15 cellular contexts compared by ENCODE assay signal in genomic region chr3:150607267-150608065, GRCh38. TPM values are rescaled to one million over a fixed set of nuclear protein-coding genes. Genes with fewer than 3 reads are reported as not detected.
DNase-seq lines count a peak whose midpoint lies in the region; ATAC-seq, FAIRE-seq and TF ChIP-seq lines count a peak whose summit lies in the region.
"Had no signal": no experiment of that assay in that cellular context is flagged by ENCODE, and none has a peak within 500 bp of the region (broad histone marks: within the 10 kb centered on the region; RNA-seq: fewer than 3 reads in every experiment).

No MANE protein-coding gene starts in this region.

- H3K23me2 ChIP-seq in H1 (ENCODE audit: low read depth, low read length): peaks cover 4% of the 10 kb centered on the region

- POLR2A ChIA-PET in H1 (lab: Charles Lee; ENCODE audit: partially characterized antibody): interaction anchor here (0.9 to 1.4 kb wide), 2 partner anchors 12 to 156 kb away, joined by 3 to 5 read pairs; no protein-coding TSS in a partner anchor

- H2BK20ac ChIP-seq in H1 (ENCODE audit: low read length): no peak overlapping the region

- no peak overlapping the region for H4K5ac ChIP-seq in H1 (ENCODE audit: insufficient read length, low read depth, low read length)

- H3K4me3 ChIP-seq in OCI-LY3 (ENCODE audit: low read length): no peak overlapping the region
- no peak overlapping the region for H3K4me3 ChIP-seq in H1 (ENCODE audit: extremely low read depth in 1 of 4, insufficient read depth in 2 of 4, low read depth in 3 of 4, low read length in 4 of 4)
- H3K4me3 ChIP-seq in breast epithelium: no peak overlapping the region
- H3K4me3 ChIP-seq: heart left ventricle, tibial artery had no signal

- H3K4ac ChIP-seq in H1 (replicated peaks; ENCODE audit: insufficient read length, low read depth, low read length): no peak overlapping the region

- H3K4me1 ChIP-seq in OCI-LY3 (ENCODE audit: low read length) (peaks cover 59% of the 10 kb centered on the region), H1 (replicated peaks in 1 of 4; ENCODE audit: control insufficient read depth in 3 of 4, insufficient read depth in 4 of 4, low read length in 3 of 4) (peaks cover 2 to 7% (median 3%) of the 10 kb centered on the region in 4 experiments; a peak in 5 of 7 replicates), breast epithelium (peaks cover 0 to 7% of the 10 kb centered on the region in 2 donors)

- no peaks in the 10 kb centered on the region for H3K27me3 Mint-ChIP-seq in activated naive CD8-positive, alpha-beta T cell
- H3K27me3 Mint-ChIP-seq in activated naive CD8-positive, alpha-beta T cell treated with anti-CD3 and anti-CD28 coated beads for 36 hours: no peaks in the 10 kb centered on the region

- H3K9me3 Mint-ChIP-seq in activated naive CD8-positive, alpha-beta T cell (ENCODE audit: low read depth): no peaks in the 10 kb centered on the region
- no peaks in the 10 kb centered on the region for H3K9me3 Mint-ChIP-seq in activated naive CD8-positive, alpha-beta T cell treated with anti-CD3 and anti-CD28 coated beads for 36 hours
- no peaks in the 10 kb centered on the region for H3K9me3 Mint-ChIP-seq in stimulated activated effector memory CD8-positive, alpha-beta T cell treated with anti-CD3 and anti-CD28 coated beads, Interleukin-12 subunit alpha, Interleukin-12 subunit beta, amount 100 ng/mL, for 72 hours

- H4K20me1 ChIP-seq in OCI-LY3 (ENCODE audit: insufficient read depth, low read length): peaks cover 81% of the 10 kb centered on the region
- peaks cover 2 to 12% of the 10 kb centered on the region in 2 experiments for H4K20me1 ChIP-seq in H1 (replicated peaks in 1 of 2; ENCODE audit: control insufficient read depth in 1 of 2, insufficient read depth in 2 of 2, low read length in 2 of 2)

- H3K9me3 ChIP-seq in OCI-LY3 (ENCODE audit: insufficient read depth, low read length) (no peaks in the 10 kb centered on the region), H1 (ENCODE audit: insufficient read depth in 2 of 2, low read depth in 1 of 2, low read length in 1 of 2) (no peaks in the 10 kb centered on the region), breast epithelium (no peaks in the 10 kb centered on the region)
- H3K9me3 ChIP-seq: heart left ventricle, tibial artery had no signal

- H3K36me3 Mint-ChIP-seq in activated naive CD8-positive, alpha-beta T cell: peaks cover 20% of the 10 kb centered on the region
- H3K36me3 Mint-ChIP-seq in activated naive CD8-positive, alpha-beta T cell treated with anti-CD3 and anti-CD28 coated beads for 36 hours: peaks cover 54% of the 10 kb centered on the region
- H3K36me3 Mint-ChIP-seq in stimulated activated effector memory CD8-positive, alpha-beta T cell treated with anti-CD3 and anti-CD28 coated beads, Interleukin-12 subunit alpha, Interleukin-12 subunit beta, amount 100 ng/mL, for 72 hours: peaks cover 74% of the 10 kb centered on the region

- no peak for TF ChIP-seq RAD21 in H1 (IDR thresholded peaks at IDR 0.05 in 1 of 2, conservative IDR thresholded peaks at IDR 0.05 in 1 of 2; ENCODE audit: low read depth in 2 of 2, low read length in 2 of 2)

- H3K79me2 ChIP-seq in OCI-LY3 (ENCODE audit: low read length) (peaks cover 100% of the 10 kb centered on the region), H1 (ENCODE audit: control insufficient read depth in 1 of 2, insufficient read depth in 2 of 2, low read length in 2 of 2) (peaks cover 20 to 90% of the 10 kb centered on the region in 2 experiments)

- H3K23ac ChIP-seq in H1 (ENCODE audit: insufficient read length): no peak overlapping the region

- WGBS in H1 (ENCODE audit: extremely low coverage in 1 of 2, insufficient coverage in 1 of 2, insufficient read length in 1 of 2, insufficient replicate concordance in 2 of 2, low coverage in 1 of 2, low lambda C conversion rate in 2 of 2, missing lambda C conversion rate in 1 of 2), 2 experiments: 77% methylated on average over 8 of the region's 8 CpGs; no CpG with 5 or more reads in 1 of the 2 experiments

- no peak overlapping the region for H3K56ac ChIP-seq in H1 (replicated peaks; ENCODE audit: insufficient read length, low read depth, low read length)

- no peak overlapping the region for H3K9ac ChIP-seq in OCI-LY3 (ENCODE audit: low read length)
- H3K9ac ChIP-seq in H1 (replicated peaks in 1 of 4; ENCODE audit: extremely low read depth in 1 of 4, low read depth in 3 of 4, low read length in 3 of 4): no peak overlapping the region

- no peak overlapping the region for H2BK12ac ChIP-seq in H1 (ENCODE audit: low read depth, low read length)

- H2BK120ac ChIP-seq in H1 (replicated peaks; ENCODE audit: low read depth, low read length): no peak overlapping the region

- intact Hi-C loops in breast epithelium (cut with DNase I; ENCODE audit: low total_unique reads): no loop called here

- no peak overlapping the region for H2AK5ac ChIP-seq in H1 (ENCODE audit: low read depth, low read length)

- H3K27ac Mint-ChIP-seq in activated naive CD8-positive, alpha-beta T cell: peak overlapping the region; percentile 46
- no peak overlapping the region for H3K27ac Mint-ChIP-seq in activated naive CD8-positive, alpha-beta T cell treated with anti-CD3 and anti-CD28 coated beads for 36 hours
- peak overlapping the region; percentile 43 for H3K27ac Mint-ChIP-seq in stimulated activated effector memory CD8-positive, alpha-beta T cell treated with anti-CD3 and anti-CD28 coated beads, Interleukin-12 subunit alpha, Interleukin-12 subunit beta, amount 100 ng/mL, for 72 hours

- H2BK15ac ChIP-seq in H1 (ENCODE audit: low read length): no peak overlapping the region

- TF ChIP-seq EP300 in H1 (IDR thresholded peaks at IDR 0.05; ENCODE audit: borderline replicate concordance in 1 of 2, low read depth in 2 of 2, low read length in 2 of 2): no peak

- H4K8ac ChIP-seq in H1 (ENCODE audit: extremely low read depth, insufficient read depth, low read length): no peak overlapping the region

- no peak for ATAC-seq in stimulated activated effector memory CD8-positive, alpha-beta T cell treated with anti-CD3 and anti-CD28 coated beads, Interleukin-12 subunit alpha, Interleukin-12 subunit beta, amount 100 ng/mL, for 72 hours
- ATAC-seq in GM21723 (IDR thresholded peaks at IDR 0.05; ENCODE audit: unreplicated experiment): no peak
- ATAC-seq: HCT116, heart left ventricle, right cardiac atrium had no signal

- no peaks in the 10 kb centered on the region; the same call in 1 of the 2 replicates for H3K79me1 ChIP-seq in H1 (ENCODE audit: low read depth, low read length)

- TF ChIP-seq POLR2A in H1 (IDR thresholded peaks at IDR 0.05; ENCODE audit: control extremely low read depth in 1 of 2, low read depth in 2 of 2, low read length in 2 of 2) (0 out of 3 replicates have a peak, but pooled peaks of 1 of the 2 experiments have one; percentile 18), breast epithelium (IDR thresholded peaks at IDR 0.05) (no peak)

- no peak for FAIRE-seq in H1 (lab: Jason Lieb, UNC)

- peaks cover 80% of the 10 kb centered on the region for H3K4me1 Mint-ChIP-seq in activated naive CD8-positive, alpha-beta T cell (ENCODE audit: low read depth)
- peaks cover 60% of the 10 kb centered on the region for H3K4me1 Mint-ChIP-seq in activated naive CD8-positive, alpha-beta T cell treated with anti-CD3 and anti-CD28 coated beads for 36 hours
- peaks cover 76% of the 10 kb centered on the region for H3K4me1 Mint-ChIP-seq in stimulated activated effector memory CD8-positive, alpha-beta T cell treated with anti-CD3 and anti-CD28 coated beads, Interleukin-12 subunit alpha, Interleukin-12 subunit beta, amount 100 ng/mL, for 72 hours

- no peak for DNase-seq in activated naive CD8-positive, alpha-beta T cell treated with anti-CD3 and anti-CD28 coated beads for 36 hours
- DNase-seq in H1 (ENCODE audit: low read depth in 1 of 2, low spot score in 2 of 2) (no peak), SIG-M5 treated with dmso at 0.1 percent for 504 hours (lab: John Stamatoyannopoulos, UW; ENCODE audit: unreplicated experiment) (no peak), breast epithelium (ENCODE audit: low spot score in 2 of 2) (no peak)
- no peak for DNase-seq in stimulated activated effector memory CD8-positive, alpha-beta T cell treated with anti-CD3 and anti-CD28 coated beads, Interleukin-12 subunit alpha, Interleukin-12 subunit beta, amount 100 ng/mL, for 72 hours (ENCODE audit: low spot score in 2 of 2)
- DNase-seq: activated CD4-positive, alpha-beta T cell treated with anti-CD3 and anti-CD28 coated beads, Interleukin-2, amount 50 U/mL, for 4 hours; amygdala; heart left ventricle; NCI-H510A treated with DMSO at 0.1 percent for 48 hours; right cardiac atrium; tibial artery had no signal

- TF ChIP-seq CTCF in OCI-LY3 (IDR thresholded peaks at IDR 0.05; ENCODE audit: low read depth, low read length) (no peak), H1 (IDR thresholded peaks at IDR 0.05; ENCODE audit: control extremely low read depth in 1 of 3, insufficient read depth in 1 of 3, low read depth in 1 of 3, low read length in 3 of 3) (no peak), breast epithelium (IDR thresholded peaks at IDR 0.05) (no peak)

- H3K14ac ChIP-seq in H1 (ENCODE audit: insufficient read length): no peak overlapping the region

- peak overlapping the region; percentile 67 for H3K4me3 Mint-ChIP-seq in activated naive CD8-positive, alpha-beta T cell
- no peak overlapping the region for H3K4me3 Mint-ChIP-seq in activated naive CD8-positive, alpha-beta T cell treated with anti-CD3 and anti-CD28 coated beads for 36 hours
- peak overlapping the region; percentile 97 for H3K4me3 Mint-ChIP-seq in stimulated activated effector memory CD8-positive, alpha-beta T cell treated with anti-CD3 and anti-CD28 coated beads, Interleukin-12 subunit alpha, Interleukin-12 subunit beta, amount 100 ng/mL, for 72 hours

- no peak overlapping the region for H2BK5ac ChIP-seq in H1 (ENCODE audit: low read depth, low read length)

- no peak overlapping the region for H4K91ac ChIP-seq in H1 (replicated peaks; ENCODE audit: insufficient read length, low read length)

- no peak overlapping the region for H3K27ac ChIP-seq in OCI-LY3 (ENCODE audit: low read length)
- H3K27ac ChIP-seq in H1 (ENCODE audit: low read depth, low read length): no peak overlapping the region
- H3K27ac ChIP-seq in breast epithelium: no peak overlapping the region
- H3K27ac ChIP-seq: tibial artery had no signal

- H3K36me3 ChIP-seq in OCI-LY3 (replicated peaks; ENCODE audit: low read depth, low read length): peaks cover 38% of the 10 kb centered on the region
- H3K36me3 ChIP-seq in H1 (ENCODE audit: control insufficient read depth in 2 of 4, insufficient read depth in 4 of 4, low read length in 3 of 4): peaks cover 0 to 8% (median 3%) of the 10 kb centered on the region in 4 experiments; a peak in 3 of 8 replicates
- no peaks in the 10 kb centered on the region for H3K36me3 ChIP-seq in breast epithelium

- H3K27me3 ChIP-seq in OCI-LY3 (ENCODE audit: low read depth, low read length) (no peaks in the 10 kb centered on the region), H1 (replicated peaks in 1 of 4; ENCODE audit: control insufficient read depth in 3 of 4, extremely low read depth in 1 of 4, insufficient read depth in 3 of 4, low read length in 3 of 4) (no peaks in the 10 kb centered on the region), breast epithelium (no peaks in the 10 kb centered on the region)
- H3K27me3 ChIP-seq: heart left ventricle, tibial artery had no signal

- no peak overlapping the region for H3K18ac ChIP-seq in H1 (ENCODE audit: extremely low read depth, low read length)

- peak overlapping the region; percentile 8 for H3K4me2 ChIP-seq in OCI-LY3 (ENCODE audit: low read length)
- H3K4me2 ChIP-seq in H1 (ENCODE audit: insufficient read depth in 1 of 2, low read depth in 2 of 2, low read length in 2 of 2): peak overlapping the region; percentile 29 to 34; a peak in 2 of 4 replicates

- CTCF ChIA-PET in H1 (lab: Charles Lee; ENCODE audit: partially characterized antibody): interaction anchor here (0.8 kb wide), 1 partner anchor 18 kb away, joined by 3 read pairs; no protein-coding TSS in a partner anchor

- no peak overlapping the region for H2AFZ ChIP-seq in OCI-LY3 (ENCODE audit: low read depth, low read length)
- H2AFZ ChIP-seq in H1 (ENCODE audit: low read length): no peak overlapping the region

RNA-seq across cellular contexts. Expression of gene SELENOT, which starts 4.3 kb away (rescaled TPM):
- 100 to 1,000 TPM; 107 to 110 TPM for total RNA-seq in activated naive CD8-positive, alpha-beta T cell treated with anti-CD3 and anti-CD28 coated beads for 36 hours
- total RNA-seq in H1 (2021; fragmentation: NEBNext Ultra II Directional; extraction: Animal tissue kit (Norgen Biotek cat#: 25700)): 74.7 and 79.0 TPM in 2 replicates
- polyA plus RNA-seq in H1 (2011; rRNA removed): 133 and 290 TPM in 2 replicates
- polyA plus RNA-seq in H1 (2011; cell fraction: cytosol; rRNA removed): 182 TPM
- 131 TPM for polyA plus RNA-seq in H1 (2011; cell fraction: nucleus; rRNA removed)
- 82.0 to 88.0 TPM (median 84.7 TPM) in 4 replicates for polyA plus RNA-seq in H1 (2012, experiment 1 of 2)
- polyA plus RNA-seq in H1 (2012, experiment 2 of 2): 7.4 TPM
- 43.2 TPM for polyA plus RNA-seq in H1 (2013, experiment 1 of 2)
- 51.1 TPM for polyA plus RNA-seq in H1 (2013, experiment 2 of 2)
- 337 and 655 TPM in 2 replicates for polyA minus RNA-seq in H1 (2011; rRNA and poly(A)+ RNA removed)
- polyA minus RNA-seq in H1 (2011; cell fraction: cytosol; rRNA and poly(A)+ RNA removed): 73.3 TPM
- polyA minus RNA-seq in H1 (2011; cell fraction: nucleus; rRNA and poly(A)+ RNA removed): 101 TPM
- total RNA-seq in breast epithelium: 100 to 1,000 TPM in 2 of 3 donors, 10 to 100 TPM in 1; 86.9 to 143 (median 127) TPM
